ENCODE assay signal across 23 cellular contexts in the genomic region with DNA sequence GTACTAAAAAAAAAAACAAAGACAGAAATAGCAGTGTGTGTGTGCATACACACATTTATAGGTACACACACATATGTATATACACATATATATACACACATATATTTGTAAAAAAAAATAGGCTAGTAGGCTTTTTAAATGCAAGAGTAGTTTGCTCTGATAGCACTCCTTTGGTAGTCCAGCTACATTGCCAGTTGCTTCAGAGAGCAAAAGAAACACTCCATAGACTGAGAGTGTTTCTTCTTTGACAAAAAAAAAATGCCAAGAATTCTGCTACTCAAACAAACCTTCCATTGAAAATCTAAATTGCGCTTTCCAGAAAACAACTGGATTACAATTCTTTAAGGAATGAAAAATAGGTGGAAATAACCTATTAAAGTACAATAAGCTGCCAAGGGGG.
"Had no signal": no experiment of that assay in that cellular context is flagged by ENCODE, and none has a peak within 500 bp of the region (broad histone marks: within the 10 kb centered on the region; RNA-seq: fewer than 3 reads in every experiment).

No MANE protein-coding gene starts in this region.

- DNase-seq: activated CD4-positive, alpha-beta T cell treated with anti-CD3 and anti-CD28 coated beads for 4 hours; activated CD8-positive, alpha-beta memory T cell treated with anti-CD3 and anti-CD28 coated beads, Interleukin-2, amount 50 U/mL, for 4 hours; activated CD8-positive, alpha-beta T cell treated with anti-CD3 and anti-CD28 coated beads for 36 hours; activated naive CD4-positive, alpha-beta T cell treated with anti-CD3 and anti-CD28 coated beads, Interleukin-2, amount 50 U/mL, for 16 hours; activated naive CD8-positive, alpha-beta T cell treated with anti-CD3 and anti-CD28 coated beads, Interleukin-2, amount 10 ng/mL, durations not matched to agents 7 days and 5 days; activated T-cell treated with anti-CD3 and anti-CD28 coated beads, Interleukin-2, amount 50 U/mL, for 72 hours; adrenal gland; central memory CD4-positive, alpha-beta T cell; Karpas-422; MM.1S; NCI-H1105; NCI-H1436 treated with DMSO at 0.1 percent for 48 hours; NCI-H1930; NCI-H345; NCI-H510A; NCI-H526 treated with DMSO at 0.1 percent for 48 hours; NCI-H82; Right ventricle myocardium superior; SJCRH30; SK-N-SH; T-helper 1 cell had no signal

- ATAC-seq: activated CD4-positive, CD25-positive, alpha-beta regulatory T cell treated with anti-CD3 and anti-CD28 coated beads, Interleukin-2, amount 50 U/mL, for 24 hours; activated CD8-positive, alpha-beta T cell treated with anti-CD3 and anti-CD28 coated beads for 36 hours; activated T-cell treated with anti-CD3 and anti-CD28 coated beads, Interleukin-2, amount 50 U/mL, for 72 hours had no signal

- H3K27ac Mint-ChIP-seq: activated CD8-positive, alpha-beta T cell treated with anti-CD3 and anti-CD28 coated beads for 36 hours; activated naive CD8-positive, alpha-beta T cell treated with anti-CD3 and anti-CD28 coated beads, Interleukin-2, amount 10 ng/mL, durations not matched to agents 7 days and 5 days; activated T-cell treated with anti-CD3 and anti-CD28 coated beads, Interleukin-2, amount 50 U/mL, for 72 hours; T-helper 2 cell treated with Interferon-gamma antibody and Interleukin-4, amounts not matched to agents 5 μg/mL and 100 μg/mL, for 36 hours had no signal

- H3K36me3 Mint-ChIP-seq: activated naive CD8-positive, alpha-beta T cell treated with anti-CD3 and anti-CD28 coated beads, Interleukin-2, amount 10 ng/mL, durations not matched to agents 7 days and 5 days had no signal

- H3K4me3 Mint-ChIP-seq: activated CD8-positive, alpha-beta T cell treated with anti-CD3 and anti-CD28 coated beads for 36 hours; activated naive CD8-positive, alpha-beta T cell treated with anti-CD3 and anti-CD28 coated beads, Interleukin-2, amount 10 ng/mL, durations not matched to agents 7 days and 5 days; activated T-cell treated with anti-CD3 and anti-CD28 coated beads, Interleukin-2, amount 50 U/mL, for 72 hours had no signal

- H3K9me3 Mint-ChIP-seq: activated CD8-positive, alpha-beta T cell treated with anti-CD3 and anti-CD28 coated beads for 36 hours; activated naive CD8-positive, alpha-beta T cell treated with anti-CD3 and anti-CD28 coated beads, Interleukin-2, amount 10 ng/mL, durations not matched to agents 7 days and 5 days; activated T-cell treated with anti-CD3 and anti-CD28 coated beads, Interleukin-2, amount 50 U/mL, for 72 hours; T-helper 2 cell treated with Interferon-gamma antibody and Interleukin-4, amounts not matched to agents 5 μg/mL and 100 μg/mL, for 36 hours had no signal
